21 cellular contexts compared by ENCODE assay signal in genomic region chr1:170377011-170377410, GRCh38.
DNase-seq lines count a peak whose midpoint lies in the region; ATAC-seq and TF ChIP-seq lines count a peak whose summit lies in the region.
"Had no signal": no experiment of that assay in that cellular context is flagged by ENCODE, and none has a peak within 500 bp of the region (broad histone marks: within the 10 kb centered on the region; RNA-seq: fewer than 3 reads in every experiment).

No MANE protein-coding gene starts in this region.

- intact Hi-C loops in spleen (cut with DNase I; ENCODE audit: low total_unique reads) = no loop called here

- H3K9me3 ChIP-seq in SJCRH30 (replicated peaks) = no peaks in the 10 kb centered on the region
- H3K9me3 ChIP-seq in spleen = peaks cover 0 to 4% (median 0%) of the 10 kb centered on the region in 8 donors

- DNase-seq in fibroblast of gingiva (ENCODE audit: low read depth) = peak; percentile 23
- DNase-seq in activated T-cell treated with anti-CD3 and anti-CD28 coated beads, Interleukin-2, amount 50 U/mL, for 1 hour = no peak
- no peak for DNase-seq in retina
- no peak for DNase-seq in SJCRH30
- no peak for DNase-seq in spleen
- DNase-seq: ACHN, AML-193, DMS79, H9, NCI-H1436, NCI-H1930, NCI-H226, NCI-H524, PC-9, SIG-M5, T-helper 17 cell had no signal

- no peak for TF ChIP-seq POLR2A in spleen (IDR thresholded peaks at IDR 0.05)

- H3K27ac ChIP-seq in SJCRH30 (no peak overlapping the region), spleen (no peak overlapping the region)
- H3K27ac ChIP-seq: C4-2B, KMS-11, PC-9, RWPE1 had no signal

- no peak for TF ChIP-seq CTCF in spleen (IDR thresholded peaks at IDR 0.05 in 8 of 11, conservative IDR thresholded peaks at IDR 0.05 in 3 of 11)

- H3K4me1 ChIP-seq in SJCRH30 (no peaks in the 10 kb centered on the region), spleen (no peaks in the 10 kb centered on the region)

- H3K4me3 ChIP-seq in SJCRH30 (no peak overlapping the region), spleen (no peak overlapping the region)
- H3K4me3 ChIP-seq: PC-9 had no signal

- H3K27me3 ChIP-seq in SJCRH30 = no peaks in the 10 kb centered on the region
- no peaks in the 10 kb centered on the region for H3K27me3 ChIP-seq in spleen (replicated peaks in 1 of 7)

- H3K36me3 ChIP-seq in SJCRH30 = no peaks in the 10 kb centered on the region
- H3K36me3 ChIP-seq in spleen = no peaks in the 10 kb centered on the region

- 0 to 40% (median 3%) methylated on average over 1 of the region's 1 CpG for WGBS in spleen, 5 donors

- ATAC-seq in GM19438 (IDR thresholded peaks at IDR 0.05; ENCODE audit: low read depth, unreplicated experiment) = peak; percentile 19
- ATAC-seq in HG03460 (IDR thresholded peaks at IDR 0.05; ENCODE audit: unreplicated experiment) = peak; percentile 25
- ATAC-seq: T-helper 17 cell had no signal
